ENCODE assay signal across 31 cellular contexts in genomic region chr1:64885648-64886047, GRCh38.
"Had no signal": no experiment of that assay in that cellular context is flagged by ENCODE, and none has a peak within 500 bp of the region (broad histone marks: within the 10 kb centered on the region; RNA-seq: fewer than 3 reads in every experiment).

No MANE protein-coding gene starts in this region.

- H3K27me3 Mint-ChIP-seq: naive thymus-derived CD4-positive, alpha-beta T cell; progenitor cell of endocrine pancreas; stimulated activated memory B cell treated with anti-CD40 and anti-IgM and Interleukin-4, amounts not matched to agents 10 μg/mL and 1 μg/mL and 100 μg/mL, for 72 hours; stimulated activated naive CD8-positive, alpha-beta T cell treated with anti-CD3 and anti-CD28 coated beads, Interleukin-15, amount 100 ng/mL, for 72 hours; type B pancreatic cell had no signal

- H3K9ac ChIP-seq: neural progenitor cell, parathyroid adenoma had no signal

- H3K9me3 Mint-ChIP-seq: naive thymus-derived CD4-positive, alpha-beta T cell; nephron; neural progenitor cell; stimulated activated memory B cell treated with anti-CD40 and anti-IgM and Interleukin-4, amounts not matched to agents 10 μg/mL and 1 μg/mL and 100 μg/mL, for 72 hours; stimulated activated naive CD8-positive, alpha-beta T cell treated with anti-CD3 and anti-CD28 coated beads, Interleukin-15, amount 100 ng/mL, for 72 hours; type B pancreatic cell had no signal

- H3K4me2 ChIP-seq: neural progenitor cell, smooth muscle cell had no signal

- H3K36me3 ChIP-seq: neural progenitor cell, ovary, uterus had no signal

- ATAC-seq: naive thymus-derived CD4-positive, alpha-beta T cell; psoas muscle; right cardiac atrium; sciatic nerve; stimulated activated memory B cell treated with anti-CD40 and anti-IgM and Interleukin-4, amounts not matched to agents 10 μg/mL and 1 μg/mL and 100 μg/mL, for 72 hours; stimulated activated naive CD8-positive, alpha-beta T cell treated with anti-CD3 and anti-CD28 coated beads, Interleukin-15, amount 100 ng/mL, for 72 hours; stimulated activated naive CD8-positive, alpha-beta T cell treated with anti-CD3 and anti-CD28 coated beads, Interleukin-15, Interleukin-2, amounts not matched to agents 100 U/mL and 50 U/mL, for 24 hours; upper lobe of right lung had no signal

- H3K27me3 ChIP-seq: ovary, spleen, suprapubic skin, testis, tibial artery, transverse colon, upper lobe of right lung, uterus had no signal

- H3K36me3 Mint-ChIP-seq: neural progenitor cell had no signal

- H3K9me3 ChIP-seq: ovary, psoas muscle, spleen, suprapubic skin, testis, tibial artery, transverse colon, upper lobe of right lung, uterus had no signal

- H3K4me1 ChIP-seq: parathyroid adenoma, uterus had no signal

- H2AFZ ChIP-seq: neural progenitor cell, parathyroid adenoma had no signal

- H3K27ac ChIP-seq: neural progenitor cell, ovary, parathyroid adenoma, psoas muscle, skin epidermis, spleen, suprapubic skin, testis, tibial artery, transverse colon, upper lobe of right lung, uterus had no signal

- H3K4me3 ChIP-seq: neural progenitor cell, ovary, psoas muscle, skin epidermis, smooth muscle cell, spleen, suprapubic skin, testis, tibial artery, transverse colon, upper lobe of right lung, uterus had no signal

- H3K4me3 Mint-ChIP-seq: nephron; neural progenitor cell; stimulated activated memory B cell treated with anti-CD40 and anti-IgM and Interleukin-4, amounts not matched to agents 10 μg/mL and 1 μg/mL and 100 μg/mL, for 72 hours; stimulated activated naive CD8-positive, alpha-beta T cell treated with anti-CD3 and anti-CD28 coated beads, Interleukin-15, amount 100 ng/mL, for 72 hours; type B pancreatic cell had no signal

- DNase-seq: naive thymus-derived CD4-positive, alpha-beta T cell; occipital lobe; ovary; posterior cingulate gyrus; psoas muscle; right cardiac atrium; spleen; stimulated activated CD4-positive, alpha-beta T cell treated with anti-CD3 and anti-CD28 coated beads, Interleukin-12 subunit alpha, Interleukin-12 subunit beta, amount 100 ng/mL, for 4 hours; stimulated activated CD4-positive, alpha-beta T cell treated with anti-CD3 and anti-CD28 coated beads, Interleukin-1b, Interleukin-23, amount 100 ng/mL, for 48 hours; stimulated activated CD4-positive, alpha-beta T cell treated with anti-CD3 and anti-CD28 coated beads, Interleukin-4, amount 100 ng/mL, for 1 hour; stimulated activated CD4-positive, alpha-beta T cell treated with anti-CD3 and anti-CD28 coated beads, Interleukin-4, amount 100 ng/mL, for 4 hours; stimulated activated CD8-positive, alpha-beta memory T cell treated with anti-CD3 and anti-CD28 coated beads, Interleukin-4, amount 100 ng/mL, for 48 hours; stimulated activated naive CD4-positive, alpha-beta T cell; stimulated activated naive CD8-positive, alpha-beta T cell treated with anti-CD3 and anti-CD28 coated beads, Interleukin-15, amount 100 ng/mL, for 72 hours; stimulated activated naive CD8-positive, alpha-beta T cell treated with anti-CD3 and anti-CD28 coated beads, Interleukin-15, Interleukin-2, amounts not matched to agents 100 U/mL and 50 U/mL, for 24 hours; substantia nigra; testis; tibial artery; transverse colon; upper lobe of right lung; uterus had no signal

- H3K27ac Mint-ChIP-seq: nephron; neural progenitor cell; progenitor cell of endocrine pancreas; stimulated activated memory B cell treated with anti-CD40 and anti-IgM and Interleukin-4, amounts not matched to agents 10 μg/mL and 1 μg/mL and 100 μg/mL, for 72 hours; stimulated activated naive CD8-positive, alpha-beta T cell treated with anti-CD3 and anti-CD28 coated beads, Interleukin-15, amount 100 ng/mL, for 72 hours; type B pancreatic cell had no signal
